30 cellular contexts compared by ENCODE assay signal in genomic region chr9:130201974-130202373, GRCh38. TPM values are rescaled to one million over a fixed set of nuclear protein-coding genes. Genes with fewer than 3 reads are reported as not detected.
DNase-seq lines count a peak whose midpoint lies in the region; ATAC-seq and TF ChIP-seq lines count a peak whose summit lies in the region.
"Had no signal": no experiment of that assay in that cellular context is flagged by ENCODE, and none has a peak within 500 bp of the region (broad histone marks: within the 10 kb centered on the region; RNA-seq: fewer than 3 reads in every experiment).

No MANE protein-coding gene starts in this region.

- H3K4me3 Mint-ChIP-seq in Caco-2 (ENCODE audit: unreplicated experiment), result no peak overlapping the region
- no peak overlapping the region for H3K4me3 Mint-ChIP-seq in WTC11
- no peak overlapping the region for H3K4me3 Mint-ChIP-seq in nephron progenitor cell
- H3K4me3 Mint-ChIP-seq in activated CD8-positive, alpha-beta memory T cell treated with anti-CD3 and anti-CD28 coated beads, Interleukin-2, amount 10 ng/mL, durations not matched to agents 7 days and 5 days, result no peak overlapping the region
- H3K4me3 Mint-ChIP-seq: B cell; CD8-positive, alpha-beta T cell; central memory CD8-positive, alpha-beta T cell; dendritic cell treated with granulocyte-macrophage colony-stimulating factor and Interleukin-4, amounts not matched to agents 40 ng/mL and 50 ng/mL, for 4 days had no signal

- H3K9me3 ChIP-seq in Caco-2 (no peaks in the 10 kb centered on the region), gastroesophageal sphincter (no peaks in the 10 kb centered on the region), lower lobe of right lung (no peaks in the 10 kb centered on the region)
- H3K9me3 ChIP-seq: MG63, tibial artery had no signal

- POLR2A ChIA-PET in Caco-2 (lab: Charles Lee), result no interaction called here
- POLR2A ChIA-PET in WTC11 (lab: Charles Lee), result no interaction called here

- no peaks in the 10 kb centered on the region for H3K27me3 Mint-ChIP-seq in Caco-2 (ENCODE audit: insufficient read depth, unreplicated experiment)
- no peaks in the 10 kb centered on the region; the same call in 1 of the 2 replicates for H3K27me3 Mint-ChIP-seq in WTC11 (ENCODE audit: low read depth)
- H3K27me3 Mint-ChIP-seq in nephron progenitor cell (ENCODE audit: low read depth, poor library complexity), result no peaks in the 10 kb centered on the region
- no peaks in the 10 kb centered on the region for H3K27me3 Mint-ChIP-seq in activated CD8-positive, alpha-beta memory T cell treated with anti-CD3 and anti-CD28 coated beads, Interleukin-2, amount 10 ng/mL, durations not matched to agents 7 days and 5 days
- H3K27me3 Mint-ChIP-seq: B cell; central memory CD8-positive, alpha-beta T cell had no signal

- H3K4me1 ChIP-seq in Caco-2 (peaks cover 6% of the 10 kb centered on the region; the same call in 1 of the 2 replicates), gastroesophageal sphincter (peaks cover 0 to 67% (median 30%) of the 10 kb centered on the region in 3 donors), lower lobe of right lung (peaks cover 14% of the 10 kb centered on the region)

- H3K27ac Mint-ChIP-seq in Caco-2 (ENCODE audit: unreplicated experiment) (peak overlapping the region; percentile 54), WTC11 (peak overlapping the region; percentile 84), nephron progenitor cell (peak overlapping the region; percentile 84)
- H3K27ac Mint-ChIP-seq in activated CD8-positive, alpha-beta memory T cell treated with anti-CD3 and anti-CD28 coated beads, Interleukin-2, amount 10 ng/mL, durations not matched to agents 7 days and 5 days, result no peak overlapping the region
- H3K27ac Mint-ChIP-seq: B cell; CD8-positive, alpha-beta T cell; dendritic cell treated with granulocyte-macrophage colony-stimulating factor and Interleukin-4, amounts not matched to agents 40 ng/mL and 50 ng/mL, for 4 days; naive B cell had no signal

- TF ChIP-seq POLR2A in gastroesophageal sphincter (IDR thresholded peaks at IDR 0.05), result no peak

- ATAC-seq in WTC11 (no peak), gastroesophageal sphincter (no peak), lower lobe of right lung (no peak), HG02852 (IDR thresholded peaks at IDR 0.05; ENCODE audit: unreplicated experiment) (no peak)
- ATAC-seq in activated CD8-positive, alpha-beta memory T cell treated with anti-CD3 and anti-CD28 coated beads, Interleukin-2, amount 10 ng/mL, durations not matched to agents 7 days and 5 days, result no peak
- ATAC-seq: CD8-positive, alpha-beta T cell; GM12878; stimulated activated naive CD8-positive, alpha-beta T cell treated with anti-CD3 and anti-CD28 coated beads, Interleukin-15, Interleukin-2, amounts not matched to agents 100 U/mL and 50 U/mL, for 24 hours had no signal

- H3K27ac ChIP-seq in gastroesophageal sphincter (peak overlapping the region; percentile 70 to 98 (median 92)), lower lobe of right lung (no peak overlapping the region)

- BruUV-seq in Caco-2 (replicated peaks; lab: Mats Ljungman, UMichigan), result no TSS peak

- H3K4me3 ChIP-seq in Caco-2 (ENCODE audit: low read depth, low read length) (no peak overlapping the region), gastroesophageal sphincter (no peak overlapping the region), lower lobe of right lung (no peak overlapping the region)
- H3K4me3 ChIP-seq: GM12878, MG63, skin epidermis, tibial artery had no signal

- TF ChIP-seq CTCF in Caco-2 (IDR thresholded peaks at IDR 0.05; ENCODE audit: insufficient read depth in 1 of 2, low read depth in 1 of 2, low read length in 1 of 2, severe bottlenecking in 1 of 2, unreplicated experiment in 1 of 2) (no peak), WTC11 (IDR thresholded peaks at IDR 0.05) (no peak), gastroesophageal sphincter (IDR thresholded peaks at IDR 0.05) (no peak), nephron progenitor cell (IDR thresholded peaks at IDR 0.05) (no peak), lower lobe of right lung (IDR thresholded peaks at IDR 0.05) (no peak)

- H3K9me3 Mint-ChIP-seq in Caco-2 (ENCODE audit: unreplicated experiment) (no peaks in the 10 kb centered on the region), WTC11 (no peaks in the 10 kb centered on the region), nephron progenitor cell (no peaks in the 10 kb centered on the region)
- no peaks in the 10 kb centered on the region for H3K9me3 Mint-ChIP-seq in activated CD8-positive, alpha-beta memory T cell treated with anti-CD3 and anti-CD28 coated beads, Interleukin-2, amount 10 ng/mL, durations not matched to agents 7 days and 5 days (ENCODE audit: low read depth)
- H3K9me3 Mint-ChIP-seq: CD8-positive, alpha-beta T cell; central memory CD8-positive, alpha-beta T cell; dendritic cell treated with granulocyte-macrophage colony-stimulating factor and Interleukin-4, amounts not matched to agents 40 ng/mL and 50 ng/mL, for 4 days had no signal

- peaks cover 4% of the 10 kb centered on the region for H3K36me3 Mint-ChIP-seq in Caco-2 (ENCODE audit: insufficient read depth, unreplicated experiment)
- no peaks in the 10 kb centered on the region for H3K36me3 Mint-ChIP-seq in WTC11
- H3K36me3 Mint-ChIP-seq in nephron progenitor cell (ENCODE audit: low read depth), result no peaks in the 10 kb centered on the region
- no peaks in the 10 kb centered on the region for H3K36me3 Mint-ChIP-seq in activated CD8-positive, alpha-beta memory T cell treated with anti-CD3 and anti-CD28 coated beads, Interleukin-2, amount 10 ng/mL, durations not matched to agents 7 days and 5 days
- H3K36me3 Mint-ChIP-seq: CD8-positive, alpha-beta T cell; naive B cell had no signal

- DNase-seq in Caco-2 (no peak), WTC11 (ENCODE audit: low spot score) (no peak), nephron progenitor cell (no peak), lower lobe of right lung (no peak), epidermal melanocyte (ENCODE audit: insufficient read length, low spot score) (no peak)
- no peak for DNase-seq in activated CD8-positive, alpha-beta memory T cell treated with anti-CD3 and anti-CD28 coated beads, Interleukin-2, amount 10 ng/mL, durations not matched to agents 7 days and 5 days
- DNase-seq: activated CD4-positive, alpha-beta T cell treated with anti-CD3 and anti-CD28 coated beads, Interleukin-2, amount 50 U/mL, for 4 hours; activated naive CD4-positive, alpha-beta T cell treated with anti-CD3 and anti-CD28 coated beads, Interleukin-2, amount 50 U/mL, for 16 hours; CD8-positive, alpha-beta T cell; DMS 273 treated with DMSO at 0.1 percent for 48 hours; EL; KBM-7; mesenchymal stem cell; MG63; naive B cell; NCI-H2081 treated with DMSO at 0.1 percent for 48 hours; NCI-H226; NCI-H69; SIG-M5; stimulated activated naive CD8-positive, alpha-beta T cell treated with anti-CD3 and anti-CD28 coated beads, Interleukin-15, Interleukin-2, amounts not matched to agents 100 U/mL and 50 U/mL, for 24 hours; SW 1271; T1000 had no signal

- CTCF ChIA-PET in Caco-2 (lab: Charles Lee) (no interaction called here), WTC11 (lab: Charles Lee) (no interaction called here)
- CTCF ChIA-PET in activated CD8-positive, alpha-beta memory T cell treated with anti-CD3 and anti-CD28 coated beads, Interleukin-2, amount 10 ng/mL, durations not matched to agents 7 days and 5 days (lab: Charles Lee), result no interaction called here

- H3K4me1 Mint-ChIP-seq in Caco-2 (ENCODE audit: low read depth, unreplicated experiment), result peaks cover 12% of the 10 kb centered on the region
- H3K4me1 Mint-ChIP-seq in WTC11, result peaks cover 10% of the 10 kb centered on the region
- peaks cover 46% of the 10 kb centered on the region for H3K4me1 Mint-ChIP-seq in nephron progenitor cell
- H3K4me1 Mint-ChIP-seq in activated CD8-positive, alpha-beta memory T cell treated with anti-CD3 and anti-CD28 coated beads, Interleukin-2, amount 10 ng/mL, durations not matched to agents 7 days and 5 days, result no peaks in the 10 kb centered on the region
- H3K4me1 Mint-ChIP-seq: B cell; central memory CD8-positive, alpha-beta T cell; naive B cell had no signal

- H3K27me3 ChIP-seq in Caco-2 (replicated peaks; ENCODE audit: control insufficient read depth, insufficient read depth, low read length) (no peaks in the 10 kb centered on the region), gastroesophageal sphincter (no peaks in the 10 kb centered on the region), lower lobe of right lung (ENCODE audit: low read depth) (no peaks in the 10 kb centered on the region)
- H3K27me3 ChIP-seq: MG63, tibial artery had no signal

- H3K36me3 ChIP-seq in Caco-2 (ENCODE audit: control insufficient read depth, insufficient read depth, low read length) (no peaks in the 10 kb centered on the region), gastroesophageal sphincter (peaks cover 0 to 6% of the 10 kb centered on the region in 2 donors), lower lobe of right lung (no peaks in the 10 kb centered on the region)
- H3K36me3 ChIP-seq: MG63 had no signal

- 80 to 91% methylated on average over 6 to 8 of the region's 8 CpGs for WGBS in gastroesophageal sphincter (ENCODE audit: low coverage in 1 of 2), 2 donors

- no peak for TF ChIP-seq EP300 in gastroesophageal sphincter (IDR thresholded peaks at IDR 0.05)

- intact Hi-C loops in Caco-2 (cut with micrococcal nuclease; ENCODE audit: unreplicated experiment) (no loop called here), lower lobe of right lung (cut with DNase I) (no loop called here)

TF ChIP-seq in WTC11, 78 proteins besides CTCF, POLR2A, EP300 and RAD21 (continues in another document):
- no peak for TF ChIP-seq NR1H2 (CRISPR knock-in tag; IDR thresholded peaks at IDR 0.05)

RNA-seq across cellular contexts. Expression of gene NCS1, which starts 29.8 kb away (rescaled TPM):
- total RNA-seq in Caco-2 (2022), result 18.2 and 19.1 TPM in 2 replicates
- 31.8 to 32.6 TPM (median 32.4 TPM) in 3 replicates for total RNA-seq in WTC11 (2021)
- 100 to 1,000 TPM; 105 to 231 (median 127) TPM for total RNA-seq in gastroesophageal sphincter
- 7.0 TPM for total RNA-seq in lower lobe of right lung
- total RNA-seq in activated CD8-positive, alpha-beta memory T cell treated with anti-CD3 and anti-CD28 coated beads, Interleukin-2, amount 10 ng/mL, durations not matched to agents 7 days and 5 days, result 10 to 100 TPM in 1 of 2 experiments, 1 to 10 TPM in 1; 4.0 to 16.9 TPM
